In genomic region chrX:14509325-14510057, GRCh38 we compare ENCODE assay signal across 23 cellular contexts. TPM values are rescaled to one million over a fixed set of nuclear protein-coding genes. Genes with fewer than 3 reads are reported as not detected.
A peak's percentile ranks its signal among the peaks of the same experiment; 100 is the strongest.
DNase-seq lines count a peak whose midpoint lies in the region; ATAC-seq, FAIRE-seq and TF ChIP-seq lines count a peak whose summit lies in the region.
"Had no signal": no experiment of that assay in that cellular context is flagged by ENCODE, and none has a peak within 500 bp of the region (broad histone marks: within the 10 kb centered on the region; RNA-seq: fewer than 3 reads in every experiment).

No MANE protein-coding gene starts in this region.

- H3K27me3 ChIP-seq in transverse colon: no peaks in the 10 kb centered on the region
- H3K27me3 ChIP-seq in right cardiac atrium (ENCODE audit: control insufficient read depth, insufficient read depth): no peaks in the 10 kb centered on the region

- DNase-seq in A549 (ENCODE audit: low read depth in 1 of 2, low spot score in 1 of 2): no peak
- peak; percentile 1 for DNase-seq in LoVo (ENCODE audit: low spot score)
- no peak for DNase-seq in left colon
- no peak for DNase-seq in transverse colon
- no peak for DNase-seq in right cardiac atrium
- DNase-seq: 8988T; C1 segment of cervical spinal cord; Caco-2; CD4-positive, alpha-beta memory T cell; DMS 273 treated with DMSO at 0.1 percent for 48 hours; DMS79; EL; GDM1; GM23248; H7; HCEC 1CT had no signal

- H3K9me3 ChIP-seq in A549: no peaks in the 10 kb centered on the region
- H3K9me3 ChIP-seq in transverse colon: no peaks in the 10 kb centered on the region
- no peaks in the 10 kb centered on the region for H3K9me3 ChIP-seq in right cardiac atrium (ENCODE audit: control insufficient read depth, low read length)
- H3K9me3 ChIP-seq: Caco-2 had no signal

- no peaks in the 10 kb centered on the region for H3K4me1 ChIP-seq in A549
- peaks cover 0 to 9% (median 4%) of the 10 kb centered on the region in 4 donors for H3K4me1 ChIP-seq in transverse colon
- no peaks in the 10 kb centered on the region for H3K4me1 ChIP-seq in right cardiac atrium (ENCODE audit: control insufficient read depth, insufficient read depth, low read length)
- H3K4me1 ChIP-seq: Caco-2 had no signal

- no peak for TF ChIP-seq RAD21 in A549 (conservative IDR thresholded peaks at IDR 0.05 in 1 of 2, IDR thresholded peaks at IDR 0.05 in 1 of 2)

- TF ChIP-seq EP300 in A549 (IDR thresholded peaks at IDR 0.05) (no peak), transverse colon (IDR thresholded peaks at IDR 0.05; ENCODE audit: low read depth) (no peak)

- no peak overlapping the region for H3K4me2 ChIP-seq in A549

- no peak for ATAC-seq in A549
- ATAC-seq in left colon: peak; percentile 90
- ATAC-seq in HG03571 (IDR thresholded peaks at IDR 0.05; ENCODE audit: unreplicated experiment): no peak
- ATAC-seq in HG02623 (IDR thresholded peaks at IDR 0.05; ENCODE audit: unreplicated experiment): no peak
- ATAC-seq in right cardiac atrium: no peak
- ATAC-seq: GM12878 had no signal

- in situ Hi-C loops in transverse colon (cut with MboI; ENCODE audit: low pct_ligation_motif_present in 1 of 4, low pct_unique_long_range_greater_than_20kb in 1 of 4, low sequenced_read_pairs in 3 of 4): loop anchor here in 2 of 4 donors (25.0 kb wide), 2 partner anchors 422 to 447 kb away; no protein-coding TSS in a partner anchor

- CTCF ChIA-PET in A549 (lab: Yijun Ruan, JAX): no interaction called here

- TF ChIP-seq CTCF in A549 (IDR thresholded peaks at IDR 0.05): no peak
- no peak for TF ChIP-seq CTCF in transverse colon (IDR thresholded peaks at IDR 0.05)

- POLR2A ChIA-PET in A549 (lab: Yijun Ruan, JAX): no interaction called here

- FAIRE-seq in A549 (lab: Jason Lieb, UNC): peak; percentile 83
- FAIRE-seq: D721Med, GM12878, H1 had no signal

- H3K4me3 ChIP-seq in A549 (no peak overlapping the region), transverse colon (no peak overlapping the region), right cardiac atrium (ENCODE audit: low read length) (no peak overlapping the region)
- H3K4me3 ChIP-seq: GM12878, GM23248 had no signal

- H3K36me3 ChIP-seq in transverse colon: no peaks in the 10 kb centered on the region

- intact Hi-C loops in left colon (cut with DNase I, micrococcal nuclease): no loop called here
- intact Hi-C loops in transverse colon (cut with DNase I; ENCODE audit: low total_unique reads): no loop called here
- intact Hi-C loops in right cardiac atrium (cut with DNase I): no loop called here

- TF ChIP-seq POLR2A in A549 (IDR thresholded peaks at IDR 0.05; ENCODE audit: low read length): no peak
- TF ChIP-seq POLR2A in transverse colon (IDR thresholded peaks at IDR 0.05): no peak

- 2% methylated on average over 4 of the region's 4 CpGs for WGBS in A549 (ENCODE audit: missing lambda C conversion rate)
- WGBS in transverse colon (ENCODE audit: low coverage in 1 of 2), 2 donors: 17 to 53% methylated on average over 1 to 4 of the region's 4 CpGs
- WGBS in right cardiac atrium: 82% methylated on average over 4 of the region's 4 CpGs

- no peak overlapping the region for H3K27ac ChIP-seq in A549
- peak overlapping the region; percentile 32 to 55 (median 46) for H3K27ac ChIP-seq in transverse colon
- no peak overlapping the region for H3K27ac ChIP-seq in right cardiac atrium (ENCODE audit: low read length)
- H3K27ac ChIP-seq: GM23248 had no signal

TF ChIP-seq in A549, 52 proteins besides CTCF, POLR2A, EP300 and RAD21:
- TF ChIP-seq CHD2 (IDR thresholded peaks at IDR 0.05; ENCODE audit: low read length, partially characterized antibody) (no peak), E2F6 (IDR thresholded peaks at IDR 0.05; ENCODE audit: borderline replicate concordance, low read depth) (no peak), NR3C1 (IDR thresholded peaks at IDR 0.05) (no peak), TFCP2L1 (CRISPR knock-in tag; IDR thresholded peaks at IDR 0.05) (no peak), CEBPB (IDR thresholded peaks at IDR 0.05) (no peak), ZSCAN20 (CRISPR knock-in tag; IDR thresholded peaks at IDR 0.05) (no peak), MYC (IDR thresholded peaks at IDR 0.05; ENCODE audit: borderline replicate concordance, low read length) (no peak)

RNA-seq across cellular contexts. Expression of gene GLRA2, which starts 19.8 kb away (rescaled TPM):
- polyA plus RNA-seq in A549 (2011; rRNA removed): not detected in 2 replicates
- polyA plus RNA-seq in A549 (2012; cell fraction: cytosol; rRNA removed): not detected in 2 replicates
- polyA plus RNA-seq in A549 (2012; cell fraction: nucleus; rRNA removed): not detected in 2 replicates
- polyA plus RNA-seq in A549 (2017; fragmentation: RNase III; extraction: RNeasy Plus Mini Kit Qiagen cat#74134 plus additional on column Dnase treatment): not detected in 3 replicates
- polyA minus RNA-seq in A549 (2011; rRNA and poly(A)+ RNA removed): not detected in 2 replicates
- 1 to 10 TPM; 1.0 to 1.6 TPM for total RNA-seq in left colon
- 1 to 10 TPM in 1 of 4 donors, under 1 TPM in 1, not detected in 2; 0.79 to 1.8 TPM for total RNA-seq in transverse colon
- total RNA-seq in right cardiac atrium: not detected
- polyA plus RNA-seq in right cardiac atrium: not detected
- total RNA-seq: A673; Caco-2; CD4-positive, alpha-beta memory T cell; GM12878; H1; H7 had no signal
- polyA plus RNA-seq: BJ; CD4-positive, alpha-beta memory T cell; GM23248; H1 had no signal

Comparison
In these comparisons a context has a peak if more than half of its experiments do, and no peak if none do; other contexts are left out.
1. H3K27ac ChIP-seq: peak in transverse colon (4 of 4); none in A549 (0 of 2) and right cardiac atrium (single experiment).